ENCODE assay signal across 1 cellular context in the genomic region with DNA sequence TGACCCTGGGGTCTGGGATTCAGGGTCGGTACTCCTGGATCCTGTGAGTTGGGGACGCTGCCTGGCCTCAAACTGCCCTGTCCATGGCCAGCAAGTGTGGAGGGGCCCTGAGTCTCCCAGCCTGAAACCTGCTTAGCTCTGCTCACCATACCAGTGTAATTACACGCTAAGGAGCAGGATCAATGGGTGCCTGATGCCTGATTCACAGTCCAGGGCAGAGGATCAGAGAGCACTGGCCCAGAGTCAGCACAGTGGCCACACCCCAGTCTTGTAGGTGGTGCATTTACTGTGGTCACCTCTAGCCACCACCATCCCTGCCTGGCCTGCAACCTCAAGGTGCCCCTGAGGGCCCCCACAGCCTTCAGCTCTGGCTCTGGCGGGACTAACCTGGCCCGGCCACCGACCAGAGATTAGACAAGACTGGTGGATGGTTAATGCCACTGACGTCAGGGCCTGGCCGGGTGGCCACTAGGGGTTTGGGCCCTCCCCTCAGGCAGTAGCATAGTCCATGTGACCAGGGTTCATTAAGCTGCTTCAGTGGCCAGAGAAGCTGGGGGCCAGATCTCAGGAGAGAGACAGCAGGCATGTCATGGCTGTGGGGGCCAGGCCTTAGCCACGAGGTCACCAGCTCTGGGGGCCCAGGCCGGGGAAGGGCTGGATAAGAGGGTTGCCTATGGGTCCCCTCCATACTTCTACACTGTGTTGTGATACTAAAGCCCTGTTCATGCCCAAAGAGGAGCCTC.
TF ChIP-seq lines count a peak whose summit lies in the region.

No MANE protein-coding gene starts in this region.

TF ChIP-seq in HepG2, 621 proteins besides CTCF, POLR2A, EP300 and RAD21 (continued from another document and continues in another):
- TF ChIP-seq, protein P1, sequence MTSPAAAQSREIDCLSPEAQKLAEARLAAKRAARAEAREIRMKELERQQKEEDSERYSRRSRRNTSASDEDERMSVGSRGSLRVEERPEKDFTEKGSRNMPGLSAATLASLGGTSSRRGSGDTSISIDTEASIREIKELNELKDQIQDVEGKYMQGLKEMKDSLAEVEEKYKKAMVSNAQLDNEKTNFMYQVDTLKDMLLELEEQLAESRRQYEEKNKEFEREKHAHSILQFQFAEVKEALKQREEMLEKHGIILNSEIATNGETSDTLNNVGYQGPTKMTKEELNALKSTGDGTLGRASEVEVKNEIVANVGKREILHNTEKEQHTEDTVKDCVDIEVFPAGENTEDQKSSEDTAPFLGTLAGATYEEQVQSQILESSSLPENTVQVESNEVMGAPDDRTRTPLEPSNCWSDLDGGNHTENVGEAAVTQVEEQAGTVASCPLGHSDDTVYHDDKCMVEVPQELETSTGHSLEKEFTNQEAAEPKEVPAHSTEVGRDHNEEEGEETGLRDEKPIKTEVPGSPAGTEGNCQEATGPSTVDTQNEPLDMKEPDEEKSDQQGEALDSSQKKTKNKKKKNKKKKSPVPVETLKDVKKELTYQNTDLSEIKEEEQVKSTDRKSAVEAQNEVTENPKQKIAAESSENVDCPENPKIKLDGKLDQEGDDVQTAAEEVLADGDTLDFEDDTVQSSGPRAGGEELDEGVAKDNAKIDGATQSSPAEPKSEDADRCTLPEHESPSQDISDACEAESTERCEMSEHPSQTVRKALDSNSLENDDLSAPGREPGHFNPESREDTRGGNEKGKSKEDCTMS (CRISPR knock-in tag; conservative IDR thresholded peaks at IDR 0.05) = no peak
- TF ChIP-seq, protein P2, sequence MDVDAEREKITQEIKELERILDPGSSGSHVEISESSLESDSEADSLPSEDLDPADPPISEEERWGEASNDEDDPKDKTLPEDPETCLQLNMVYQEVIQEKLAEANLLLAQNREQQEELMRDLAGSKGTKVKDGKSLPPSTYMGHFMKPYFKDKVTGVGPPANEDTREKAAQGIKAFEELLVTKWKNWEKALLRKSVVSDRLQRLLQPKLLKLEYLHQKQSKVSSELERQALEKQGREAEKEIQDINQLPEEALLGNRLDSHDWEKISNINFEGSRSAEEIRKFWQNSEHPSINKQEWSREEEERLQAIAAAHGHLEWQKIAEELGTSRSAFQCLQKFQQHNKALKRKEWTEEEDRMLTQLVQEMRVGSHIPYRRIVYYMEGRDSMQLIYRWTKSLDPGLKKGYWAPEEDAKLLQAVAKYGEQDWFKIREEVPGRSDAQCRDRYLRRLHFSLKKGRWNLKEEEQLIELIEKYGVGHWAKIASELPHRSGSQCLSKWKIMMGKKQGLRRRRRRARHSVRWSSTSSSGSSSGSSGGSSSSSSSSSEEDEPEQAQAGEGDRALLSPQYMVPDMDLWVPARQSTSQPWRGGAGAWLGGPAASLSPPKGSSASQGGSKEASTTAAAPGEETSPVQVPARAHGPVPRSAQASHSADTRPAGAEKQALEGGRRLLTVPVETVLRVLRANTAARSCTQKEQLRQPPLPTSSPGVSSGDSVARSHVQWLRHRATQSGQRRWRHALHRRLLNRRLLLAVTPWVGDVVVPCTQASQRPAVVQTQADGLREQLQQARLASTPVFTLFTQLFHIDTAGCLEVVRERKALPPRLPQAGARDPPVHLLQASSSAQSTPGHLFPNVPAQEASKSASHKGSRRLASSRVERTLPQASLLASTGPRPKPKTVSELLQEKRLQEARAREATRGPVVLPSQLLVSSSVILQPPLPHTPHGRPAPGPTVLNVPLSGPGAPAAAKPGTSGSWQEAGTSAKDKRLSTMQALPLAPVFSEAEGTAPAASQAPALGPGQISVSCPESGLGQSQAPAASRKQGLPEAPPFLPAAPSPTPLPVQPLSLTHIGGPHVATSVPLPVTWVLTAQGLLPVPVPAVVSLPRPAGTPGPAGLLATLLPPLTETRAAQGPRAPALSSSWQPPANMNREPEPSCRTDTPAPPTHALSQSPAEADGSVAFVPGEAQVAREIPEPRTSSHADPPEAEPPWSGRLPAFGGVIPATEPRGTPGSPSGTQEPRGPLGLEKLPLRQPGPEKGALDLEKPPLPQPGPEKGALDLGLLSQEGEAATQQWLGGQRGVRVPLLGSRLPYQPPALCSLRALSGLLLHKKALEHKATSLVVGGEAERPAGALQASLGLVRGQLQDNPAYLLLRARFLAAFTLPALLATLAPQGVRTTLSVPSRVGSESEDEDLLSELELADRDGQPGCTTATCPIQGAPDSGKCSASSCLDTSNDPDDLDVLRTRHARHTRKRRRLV (CRISPR knock-in tag; IDR thresholded peaks at IDR 0.05) = no peak
- no peak for TF ChIP-seq ARHGAP35 (CRISPR knock-in tag; IDR thresholded peaks at IDR 0.05; ENCODE audit: borderline replicate concordance)
- TF ChIP-seq TARDBP (CRISPR knock-in tag; IDR thresholded peaks at IDR 0.05) = peak; percentile 59; the same call in 1 of the 2 replicates
- no peak for TF ChIP-seq SMARCE1 (IDR thresholded peaks at IDR 0.05; ENCODE audit: borderline replicate concordance)
- TF ChIP-seq GABPA (IDR thresholded peaks at IDR 0.05; ENCODE audit: low read depth, low read length) = no peak
- TF ChIP-seq GABPA (CRISPR knock-in tag; IDR thresholded peaks at IDR 0.05; ENCODE audit: low read depth) = no peak
- TF ChIP-seq, protein P3, sequence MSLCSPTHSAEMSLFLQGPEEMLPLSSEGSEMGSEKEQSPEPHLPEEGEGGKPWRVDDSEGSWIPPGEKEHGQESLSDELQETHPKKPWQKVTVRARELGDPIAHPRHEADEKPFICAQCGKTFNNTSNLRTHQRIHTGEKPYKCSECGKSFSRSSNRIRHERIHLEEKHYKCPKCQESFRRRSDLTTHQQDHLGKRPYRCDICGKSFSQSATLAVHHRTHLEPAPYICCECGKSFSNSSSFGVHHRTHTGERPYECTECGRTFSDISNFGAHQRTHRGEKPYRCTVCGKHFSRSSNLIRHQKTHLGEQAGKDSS (CRISPR knock-in tag; IDR thresholded peaks at IDR 0.05; ENCODE audit: borderline replicate concordance, low read depth) = peak; percentile 70; the same call in 1 of the 2 replicates
- no peak for TF ChIP-seq PPARG (CRISPR knock-in tag; conservative IDR thresholded peaks at IDR 0.05)
- peak; percentile 60 for TF ChIP-seq ZNF547 (CRISPR knock-in tag; IDR thresholded peaks at IDR 0.05)
- TF ChIP-seq, protein P4, sequence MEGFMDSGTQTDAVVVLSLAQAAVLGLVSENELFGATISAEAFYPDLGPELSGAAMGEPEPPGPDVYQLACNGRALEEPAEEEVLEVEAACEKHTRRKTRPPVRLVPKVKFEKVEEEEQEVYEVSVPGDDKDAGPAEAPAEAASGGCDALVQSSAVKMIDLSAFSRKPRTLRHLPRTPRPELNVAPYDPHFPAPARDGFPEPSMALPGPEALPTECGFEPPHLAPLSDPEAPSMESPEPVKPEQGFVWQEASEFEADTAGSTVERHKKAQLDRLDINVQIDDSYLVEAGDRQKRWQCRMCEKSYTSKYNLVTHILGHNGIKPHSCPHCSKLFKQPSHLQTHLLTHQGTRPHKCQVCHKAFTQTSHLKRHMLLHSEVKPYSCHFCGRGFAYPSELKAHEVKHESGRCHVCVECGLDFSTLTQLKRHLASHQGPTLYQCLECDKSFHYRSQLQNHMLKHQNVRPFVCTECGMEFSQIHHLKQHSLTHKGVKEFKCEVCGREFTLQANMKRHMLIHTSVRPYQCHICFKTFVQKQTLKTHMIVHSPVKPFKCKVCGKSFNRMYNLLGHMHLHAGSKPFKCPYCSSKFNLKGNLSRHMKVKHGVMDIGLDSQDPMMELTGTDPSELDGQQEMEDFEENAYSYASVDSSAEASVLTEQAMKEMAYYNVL (CRISPR knock-in tag; IDR thresholded peaks at IDR 0.05; ENCODE audit: borderline replicate concordance) = peak; percentile 8; the same call in 1 of the 2 replicates
- no peak for TF ChIP-seq SNAPC2 (CRISPR knock-in tag; IDR thresholded peaks at IDR 0.05)
- TF ChIP-seq ZSCAN22 (CRISPR knock-in tag; IDR thresholded peaks at IDR 0.05) = no peak
- TF ChIP-seq ZFP37 (CRISPR knock-in tag; IDR thresholded peaks at IDR 0.05; ENCODE audit: borderline replicate concordance) = peak; percentile 84
- no peak for TF ChIP-seq POGZ (CRISPR knock-in tag; IDR thresholded peaks at IDR 0.05)
- no peak for TF ChIP-seq TOPORS (CRISPR knock-in tag; IDR thresholded peaks at IDR 0.05)
- no peak for TF ChIP-seq ZNF776 (CRISPR knock-in tag; IDR thresholded peaks at IDR 0.05)
- TF ChIP-seq HOXA3 (CRISPR knock-in tag; IDR thresholded peaks at IDR 0.05) = peak; percentile 56
- peak; percentile 38; the same call in 1 of the 2 replicates for TF ChIP-seq ZNF879 (CRISPR knock-in tag; IDR thresholded peaks at IDR 0.05)
- peak; percentile 73; the same call in 1 of the 2 replicates for TF ChIP-seq TBX2 (CRISPR knock-in tag; IDR thresholded peaks at IDR 0.05; ENCODE audit: borderline replicate concordance)
- TF ChIP-seq ZNF800 (CRISPR knock-in tag; IDR thresholded peaks at IDR 0.05) = 0 out of 2 replicates have a peak, but pooled peaks have one; percentile 31
- 0 out of 2 replicates have a peak, but pooled peaks have one; percentile 56 for TF ChIP-seq ZNF713 (CRISPR knock-in tag; IDR thresholded peaks at IDR 0.05)
- TF ChIP-seq CREB1 (IDR thresholded peaks at IDR 0.05) = peak; percentile 83
- TF ChIP-seq CREB1 (CRISPR knock-in tag; IDR thresholded peaks at IDR 0.05) = no peak
- TF ChIP-seq, protein P5, sequence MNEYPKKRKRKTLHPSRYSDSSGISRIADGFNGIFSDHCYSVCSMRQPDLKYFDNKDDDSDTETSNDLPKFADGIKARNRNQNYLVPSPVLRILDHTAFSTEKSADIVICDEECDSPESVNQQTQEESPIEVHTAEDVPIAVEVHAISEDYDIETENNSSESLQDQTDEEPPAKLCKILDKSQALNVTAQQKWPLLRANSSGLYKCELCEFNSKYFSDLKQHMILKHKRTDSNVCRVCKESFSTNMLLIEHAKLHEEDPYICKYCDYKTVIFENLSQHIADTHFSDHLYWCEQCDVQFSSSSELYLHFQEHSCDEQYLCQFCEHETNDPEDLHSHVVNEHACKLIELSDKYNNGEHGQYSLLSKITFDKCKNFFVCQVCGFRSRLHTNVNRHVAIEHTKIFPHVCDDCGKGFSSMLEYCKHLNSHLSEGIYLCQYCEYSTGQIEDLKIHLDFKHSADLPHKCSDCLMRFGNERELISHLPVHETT (CRISPR knock-in tag; conservative IDR thresholded peaks at IDR 0.05) = 0 out of 2 replicates have a peak, but pooled peaks have one; percentile 31
- TF ChIP-seq HIVEP1 (CRISPR knock-in tag; IDR thresholded peaks at IDR 0.05) = no peak
- peak; percentile 36; the same call in 1 of the 2 replicates for TF ChIP-seq SOX5 (CRISPR knock-in tag; IDR thresholded peaks at IDR 0.05; ENCODE audit: borderline replicate concordance)
- no peak for TF ChIP-seq STAT5B (CRISPR knock-in tag; IDR thresholded peaks at IDR 0.05)
- peak; percentile 8; the same call in 1 of the 2 replicates for TF ChIP-seq SP5 (CRISPR knock-in tag; IDR thresholded peaks at IDR 0.05; ENCODE audit: borderline replicate concordance, low read depth)
- TF ChIP-seq NRL (CRISPR knock-in tag; IDR thresholded peaks at IDR 0.05; ENCODE audit: borderline replicate concordance) = peak; percentile 33; the same call in 1 of the 2 replicates
- no peak for TF ChIP-seq ZNF33A (CRISPR knock-in tag; IDR thresholded peaks at IDR 0.05; ENCODE audit: borderline replicate concordance)
- TF ChIP-seq POLR2G (IDR thresholded peaks at IDR 0.05; ENCODE audit: low read depth, low read length) = peak; percentile 87
- TF ChIP-seq, protein P6, sequence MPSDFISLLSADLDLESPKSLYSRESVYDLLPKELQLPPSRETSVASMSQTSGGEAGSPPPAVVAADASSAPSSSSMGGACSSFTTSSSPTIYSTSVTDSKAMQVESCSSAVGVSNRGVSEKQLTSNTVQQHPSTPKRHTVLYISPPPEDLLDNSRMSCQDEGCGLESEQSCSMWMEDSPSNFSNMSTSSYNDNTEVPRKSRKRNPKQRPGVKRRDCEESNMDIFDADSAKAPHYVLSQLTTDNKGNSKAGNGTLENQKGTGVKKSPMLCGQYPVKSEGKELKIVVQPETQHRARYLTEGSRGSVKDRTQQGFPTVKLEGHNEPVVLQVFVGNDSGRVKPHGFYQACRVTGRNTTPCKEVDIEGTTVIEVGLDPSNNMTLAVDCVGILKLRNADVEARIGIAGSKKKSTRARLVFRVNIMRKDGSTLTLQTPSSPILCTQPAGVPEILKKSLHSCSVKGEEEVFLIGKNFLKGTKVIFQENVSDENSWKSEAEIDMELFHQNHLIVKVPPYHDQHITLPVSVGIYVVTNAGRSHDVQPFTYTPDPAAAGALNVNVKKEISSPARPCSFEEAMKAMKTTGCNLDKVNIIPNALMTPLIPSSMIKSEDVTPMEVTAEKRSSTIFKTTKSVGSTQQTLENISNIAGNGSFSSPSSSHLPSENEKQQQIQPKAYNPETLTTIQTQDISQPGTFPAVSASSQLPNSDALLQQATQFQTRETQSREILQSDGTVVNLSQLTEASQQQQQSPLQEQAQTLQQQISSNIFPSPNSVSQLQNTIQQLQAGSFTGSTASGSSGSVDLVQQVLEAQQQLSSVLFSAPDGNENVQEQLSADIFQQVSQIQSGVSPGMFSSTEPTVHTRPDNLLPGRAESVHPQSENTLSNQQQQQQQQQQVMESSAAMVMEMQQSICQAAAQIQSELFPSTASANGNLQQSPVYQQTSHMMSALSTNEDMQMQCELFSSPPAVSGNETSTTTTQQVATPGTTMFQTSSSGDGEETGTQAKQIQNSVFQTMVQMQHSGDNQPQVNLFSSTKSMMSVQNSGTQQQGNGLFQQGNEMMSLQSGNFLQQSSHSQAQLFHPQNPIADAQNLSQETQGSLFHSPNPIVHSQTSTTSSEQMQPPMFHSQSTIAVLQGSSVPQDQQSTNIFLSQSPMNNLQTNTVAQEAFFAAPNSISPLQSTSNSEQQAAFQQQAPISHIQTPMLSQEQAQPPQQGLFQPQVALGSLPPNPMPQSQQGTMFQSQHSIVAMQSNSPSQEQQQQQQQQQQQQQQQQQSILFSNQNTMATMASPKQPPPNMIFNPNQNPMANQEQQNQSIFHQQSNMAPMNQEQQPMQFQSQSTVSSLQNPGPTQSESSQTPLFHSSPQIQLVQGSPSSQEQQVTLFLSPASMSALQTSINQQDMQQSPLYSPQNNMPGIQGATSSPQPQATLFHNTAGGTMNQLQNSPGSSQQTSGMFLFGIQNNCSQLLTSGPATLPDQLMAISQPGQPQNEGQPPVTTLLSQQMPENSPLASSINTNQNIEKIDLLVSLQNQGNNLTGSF (CRISPR knock-in tag; IDR thresholded peaks at IDR 0.05) = no peak
- TF ChIP-seq MXI1 (IDR thresholded peaks at IDR 0.05; ENCODE audit: borderline replicate concordance, low read depth, low read length) = peak; percentile 58; the same call in 1 of the 3 replicates
- peak; percentile 66; the same call in 1 of the 2 replicates for TF ChIP-seq HNRNPL (IDR thresholded peaks at IDR 0.05; ENCODE audit: low read depth, low read length)
- TF ChIP-seq SAP130 (CRISPR knock-in tag; IDR thresholded peaks at IDR 0.05; ENCODE audit: low read depth) = peak; percentile 79
- no peak for TF ChIP-seq ZNF773 (CRISPR knock-in tag; IDR thresholded peaks at IDR 0.05; ENCODE audit: borderline replicate concordance)
- peak; percentile 37; the same call in 1 of the 2 replicates for TF ChIP-seq ZNF614 (CRISPR knock-in tag; IDR thresholded peaks at IDR 0.05; ENCODE audit: borderline replicate concordance)
